ENCODE assay signal across 11 cellular contexts in genomic region chr3:129000742-129001100, GRCh38. TPM values are rescaled to one million over a fixed set of nuclear protein-coding genes. Genes with fewer than 3 reads are reported as not detected.
DNase-seq lines count a peak whose midpoint lies in the region; ATAC-seq and TF ChIP-seq lines count a peak whose summit lies in the region.
"Had no signal": no experiment of that assay in that cellular context is flagged by ENCODE, and none has a peak within 500 bp of the region (broad histone marks: within the 10 kb centered on the region; RNA-seq: fewer than 3 reads in every experiment).

No MANE protein-coding gene starts in this region.

- no peaks in the 10 kb centered on the region for H3F3A ChIP-seq in MM.1S (ENCODE audit: insufficient read depth, low read length)

- no peak overlapping the region for H3K4me2 ChIP-seq in MM.1S (ENCODE audit: low read depth, low read length)

- no peak for TF ChIP-seq EP300 in sigmoid colon (IDR thresholded peaks at IDR 0.05)

- 21 to 49% methylated on average over 15 of the region's 15 CpGs for WGBS in sigmoid colon, 2 donors

- peak overlapping the region; percentile 16 to 50 (median 40) for H3K4me3 Mint-ChIP-seq in immature natural killer cell

- ATAC-seq in GM18873 (IDR thresholded peaks at IDR 0.05; ENCODE audit: low FRiP score, unreplicated experiment) (no peak), GM18520 (IDR thresholded peaks at IDR 0.05; ENCODE audit: unreplicated experiment) (no peak)

- in situ Hi-C loops in astrocyte of the cerebellum (cut with HindIII; ENCODE audit: low sequenced_read_pairs) = no loop called here

- TF ChIP-seq POLR2A in sigmoid colon (IDR thresholded peaks at IDR 0.05) = no peak

- H3K27ac Mint-ChIP-seq in immature natural killer cell = no peak overlapping the region

- no peak overlapping the region for H2AFZ ChIP-seq in MM.1S (ENCODE audit: low read length)

- peak overlapping the region; percentile 65 to 74 (median 69) for H3K27ac ChIP-seq in sigmoid colon
- no peak overlapping the region for H3K27ac ChIP-seq in MM.1S (ENCODE audit: low read length)
- H3K27ac ChIP-seq: HL-60 had no signal

- H4K20me1 ChIP-seq in MM.1S (ENCODE audit: insufficient read depth, low read length) = no peaks in the 10 kb centered on the region

- no peaks in the 10 kb centered on the region for H3K9me3 ChIP-seq in sigmoid colon
- no peaks in the 10 kb centered on the region for H3K9me3 ChIP-seq in MM.1S (replicated peaks; ENCODE audit: insufficient read depth, low read length)

- intact Hi-C loops in sigmoid colon (cut with DNase I) = no loop called here

- no peaks in the 10 kb centered on the region for H3K9me2 ChIP-seq in MM.1S (replicated peaks; ENCODE audit: insufficient read depth, low read length)

- H3K9ac ChIP-seq in MM.1S (ENCODE audit: low read length) = no peak overlapping the region

- H3K9me3 Mint-ChIP-seq in immature natural killer cell = no peaks in the 10 kb centered on the region

- H3K4me3 ChIP-seq in H7 (ENCODE audit: insufficient read depth, low read depth, low read length) (peak overlapping the region; percentile 69), astrocyte of the cerebellum (ENCODE audit: low read depth, low read length) (peak overlapping the region; percentile 18), sigmoid colon (peak overlapping the region; percentile 29 to 52 (median 46)), MM.1S (ENCODE audit: low read length) (no peak overlapping the region)

- TF ChIP-seq CTCF in astrocyte of the cerebellum (IDR thresholded peaks at IDR 0.05; ENCODE audit: low read depth, low read length, missing control alignments) (no peak), sigmoid colon (IDR thresholded peaks at IDR 0.05) (no peak), MM.1S (IDR thresholded peaks at IDR 0.05; ENCODE audit: low read length) (no peak)

- peaks cover 29 to 30% of the 10 kb centered on the region in 2 donors for H3K4me1 Mint-ChIP-seq in immature natural killer cell

- H3K36me3 ChIP-seq in H7 (replicated peaks; ENCODE audit: control insufficient read depth, insufficient read depth, low read length) (no peaks in the 10 kb centered on the region), sigmoid colon (no peaks in the 10 kb centered on the region), MM.1S (replicated peaks; ENCODE audit: insufficient read depth, low read length) (no peaks in the 10 kb centered on the region)

- peak; percentile 74 for DNase-seq in H7
- DNase-seq in astrocyte of the cerebellum (ENCODE audit: low read depth) = no peak
- no peak for DNase-seq in immature natural killer cell
- peak; percentile 62 for DNase-seq in sigmoid colon
- DNase-seq in GF-D8 (lab: John Stamatoyannopoulos, UW) = no peak
- DNase-seq in MM.1S = no peak

- no peaks in the 10 kb centered on the region for H3K36me3 Mint-ChIP-seq in immature natural killer cell

- H3K4me1 ChIP-seq in sigmoid colon (peaks cover 0 to 35% (median 27%) of the 10 kb centered on the region in 4 donors), MM.1S (ENCODE audit: low read length) (peaks cover 13% of the 10 kb centered on the region)

- H3K27me3 ChIP-seq in H7 (ENCODE audit: control insufficient read depth, insufficient read depth, low read length) = peaks cover 54% of the 10 kb centered on the region
- H3K27me3 ChIP-seq in sigmoid colon = peaks cover 8 to 57% (median 51%) of the 10 kb centered on the region in 3 donors
- H3K27me3 ChIP-seq in MM.1S (replicated peaks; ENCODE audit: insufficient read depth, low read length) = peaks cover 40% of the 10 kb centered on the region

- H3K79me2 ChIP-seq in MM.1S (ENCODE audit: low read length) = no peaks in the 10 kb centered on the region

- peaks cover 13 to 26% (median 17%) of the 10 kb centered on the region in 3 donors for H3K27me3 Mint-ChIP-seq in immature natural killer cell (ENCODE audit: low read depth in 3 of 3)

RNA-seq across cellular contexts. Expression of gene EFCC1, which starts 0.4 kb away (rescaled TPM):
- total RNA-seq in H7 (2014; rRNA removed; shearing (Covaris generic)) = 0.21 and 0.81 TPM in 2 replicates
- under 1 TPM; 0.55 to 0.80 (median 0.58) TPM for polyA plus RNA-seq in immature natural killer cell
- 10 to 100 TPM in 1 of 4 donors, 1 to 10 TPM in 3; 4.6 to 15.0 (median 5.3) TPM for total RNA-seq in sigmoid colon
- 1 to 10 TPM in 2 of 3 donors, under 1 TPM in 1; 0.46 to 2.4 (median 1.9) TPM for polyA plus RNA-seq in sigmoid colon
- total RNA-seq: Daoy had no signal

RNA-seq across cellular contexts. Expression of gene CFAP92, which starts 6.8 kb away (rescaled TPM):
- 0.87 and 1.7 TPM in 2 replicates for total RNA-seq in H7 (2014; rRNA removed; shearing (Covaris generic))
- polyA plus RNA-seq in immature natural killer cell (not detected), sigmoid colon (1 to 10 TPM in 1 of 3 donors, under 1 TPM in 1, not detected in 1; 0.61 to 1.2 TPM)
- under 1 TPM in 3 of 4 donors, not detected in 1; under 0.01 to 0.83 (median 0.33) TPM for total RNA-seq in sigmoid colon

RNA-seq across cellular contexts. Expression of gene GP9, which starts 59.9 kb away (rescaled TPM):
- total RNA-seq in H7 (2014; rRNA removed; shearing (Covaris generic)) = not detected in 2 replicates
- polyA plus RNA-seq in immature natural killer cell (10 to 100 TPM in 1 of 3 donors, 1 to 10 TPM in 1, not detected in 1; 1.2 to 12.8 TPM), sigmoid colon (under 1 TPM in 1 of 3 donors, not detected in 2; 0.26 TPM)
- not detected for total RNA-seq in sigmoid colon
- total RNA-seq: Daoy, glomerular endothelial cell had no signal

Comparison
In these comparisons a context has a peak if more than half of its experiments do, and no peak if none do; other contexts are left out.
1. DNase-seq: peak in H7 (single experiment) and sigmoid colon (single experiment); none in astrocyte of the cerebellum (single experiment), immature natural killer cell (0 of 3), GF-D8 (single experiment) and MM.1S (single experiment).